In genomic region chr3:131221731-131222130, GRCh38 we compare ENCODE assay signal across 19 cellular contexts.
DNase-seq lines count a peak whose midpoint lies in the region; ATAC-seq, FAIRE-seq and TF ChIP-seq lines count a peak whose summit lies in the region.
"Had no signal": no experiment of that assay in that cellular context is flagged by ENCODE, and none has a peak within 500 bp of the region (broad histone marks: within the 10 kb centered on the region; RNA-seq: fewer than 3 reads in every experiment).

No MANE protein-coding gene starts in this region.

- ATAC-seq in sciatic nerve (no peak), GM21515 (IDR thresholded peaks at IDR 0.05; ENCODE audit: unreplicated experiment) (no peak)
- ATAC-seq in stimulated activated naive CD8-positive, alpha-beta T cell treated with anti-CD3 and anti-CD28 coated beads, Interleukin-15, Interleukin-2, amounts not matched to agents 100 U/mL and 50 U/mL, for 24 hours = no peak
- ATAC-seq: CD8-positive, alpha-beta T cell; lower lobe of right lung; T-cell had no signal

- no peaks in the 10 kb centered on the region for H3K27me3 Mint-ChIP-seq in astrocyte (ENCODE audit: low read depth, unreplicated experiment)

- H3K36me3 Mint-ChIP-seq in astrocyte (ENCODE audit: low read depth, unreplicated experiment) = no peaks in the 10 kb centered on the region
- H3K36me3 Mint-ChIP-seq: CD8-positive, alpha-beta T cell; T-cell had no signal

- H3K9me3 ChIP-seq in GM23248 (ENCODE audit: low read depth) (no peaks in the 10 kb centered on the region), astrocyte (ENCODE audit: insufficient read depth, low read depth, low read length) (no peaks in the 10 kb centered on the region)
- H3K9me3 ChIP-seq: ascending aorta, lower lobe of right lung, Peyer's patch, thoracic aorta had no signal

- no peaks in the 10 kb centered on the region for H3K9me2 ChIP-seq in GM23248 (ENCODE audit: insufficient read depth)

- H3K9me3 Mint-ChIP-seq in astrocyte (ENCODE audit: unreplicated experiment) = no peaks in the 10 kb centered on the region
- H3K9me3 Mint-ChIP-seq: activated B cell treated with CpG ODN at 0.5 μM for 24 hours; CD8-positive, alpha-beta T cell; nephron; T-cell had no signal

- H3K27ac ChIP-seq in GM23248 = peak overlapping the region; percentile 62
- peak overlapping the region; percentile 54 for H3K27ac ChIP-seq in astrocyte (ENCODE audit: low read depth, low read length)
- H3K27ac ChIP-seq: ascending aorta, lower lobe of right lung, Peyer's patch, thoracic aorta had no signal

- H3K4me1 Mint-ChIP-seq in astrocyte (ENCODE audit: low read depth, unreplicated experiment) = peaks cover 38% of the 10 kb centered on the region
- H3K4me1 Mint-ChIP-seq: activated B cell treated with CpG ODN at 0.5 μM for 24 hours had no signal

- H3K4me2 ChIP-seq in GM23248 (ENCODE audit: unreplicated experiment) (peak overlapping the region; percentile 58), astrocyte (ENCODE audit: low read length) (peak overlapping the region; percentile 10)

- DNase-seq in GM23248 = peak; percentile 91
- peak; percentile 95 for DNase-seq in astrocyte (ENCODE audit: low read depth)
- DNase-seq in foreskin fibroblast = peak; percentile 83 to 90
- DNase-seq in sciatic nerve (ENCODE audit: low spot score) = no peak
- no peak for DNase-seq in stimulated activated naive CD8-positive, alpha-beta T cell treated with anti-CD3 and anti-CD28 coated beads, Interleukin-15, Interleukin-2, amounts not matched to agents 100 U/mL and 50 U/mL, for 24 hours
- DNase-seq in lower leg skin (ENCODE audit: low spot score in 2 of 2) = no peak
- DNase-seq: activated B cell treated with CpG ODN at 0.5 μM for 24 hours; activated effector memory CD4-positive, alpha-beta T cell treated with anti-CD3 and anti-CD28 coated beads, Interleukin-2, amount 50 U/mL, for 16 hours; CD8-positive, alpha-beta T cell; lower lobe of right lung; NCI-H2081 treated with DMSO at 0.1 percent for 48 hours; NCI-H748 treated with DMSO at 0.1 percent for 48 hours; Peyer's patch; T-cell had no signal

- H3K9ac ChIP-seq in GM23248 (peak overlapping the region; percentile 15; the same call in 1 of the 2 replicates), astrocyte (ENCODE audit: low read length) (no peak overlapping the region)

- peak overlapping the region; percentile 75 for H3K27ac Mint-ChIP-seq in astrocyte (ENCODE audit: unreplicated experiment)
- H3K27ac Mint-ChIP-seq: activated B cell treated with CpG ODN at 0.5 μM for 24 hours; CD8-positive, alpha-beta T cell; nephron; T-cell had no signal

- TF ChIP-seq CTCF in astrocyte (IDR thresholded peaks at IDR 0.05; ENCODE audit: insufficient read depth, low read depth, low read length) (no peak), foreskin fibroblast (IDR thresholded peaks at IDR 0.05; ENCODE audit: low read depth, low read length) (no peak), lower leg skin (IDR thresholded peaks at IDR 0.05) (no peak)

- FAIRE-seq in astrocyte (lab: Jason Lieb, UNC) = peak; percentile 72
- FAIRE-seq: frontal cortex had no signal

- in situ Hi-C loops in GM23248 (cut with MboI) = no loop called here

- H3K27me3 ChIP-seq in GM23248 (replicated peaks; ENCODE audit: insufficient read depth) = no peaks in the 10 kb centered on the region
- no peaks in the 10 kb centered on the region for H3K27me3 ChIP-seq in astrocyte (ENCODE audit: insufficient read depth, low read length)
- H3K27me3 ChIP-seq: ascending aorta, Peyer's patch had no signal

- no peak for TF ChIP-seq POLR2A in lower leg skin (IDR thresholded peaks at IDR 0.05)

- H3K36me3 ChIP-seq in GM23248 (ENCODE audit: low read depth) (no peaks in the 10 kb centered on the region), astrocyte (ENCODE audit: insufficient read depth, low read length) (no peaks in the 10 kb centered on the region)
- H3K36me3 ChIP-seq: ascending aorta, lower lobe of right lung, Peyer's patch, thoracic aorta had no signal

- H3K4me1 ChIP-seq in GM23248 (ENCODE audit: insufficient read depth) = peaks cover 51% of the 10 kb centered on the region
- peaks cover 39% of the 10 kb centered on the region for H3K4me1 ChIP-seq in astrocyte (ENCODE audit: insufficient read depth, low read length)
- H3K4me1 ChIP-seq: ascending aorta, lower lobe of right lung, Peyer's patch had no signal

- H3K4me3 Mint-ChIP-seq in astrocyte (ENCODE audit: unreplicated experiment) = no peak overlapping the region
- H3K4me3 Mint-ChIP-seq: activated B cell treated with CpG ODN at 0.5 μM for 24 hours; CD8-positive, alpha-beta T cell; nephron; T-cell had no signal

- H2AFZ ChIP-seq in GM23248 (peak overlapping the region; percentile 57), astrocyte (ENCODE audit: low read depth, low read length) (no peak overlapping the region)

- H4K20me1 ChIP-seq in GM23248 (ENCODE audit: insufficient read depth) (no peaks in the 10 kb centered on the region), astrocyte (ENCODE audit: insufficient read depth, low read length) (no peaks in the 10 kb centered on the region)

- intact Hi-C loops in sciatic nerve (cut with DNase I) (no loop called here), lower leg skin (cut with DNase I; ENCODE audit: low total_unique reads) (no loop called here)

- WGBS in GM23248 (ENCODE audit: low coverage in 1 of 2, low lambda C conversion rate in 2 of 2, missing lambda C conversion rate in 2 of 2), 2 experiments = 5 to 6% methylated on average over 4 of the region's 4 CpGs
- WGBS in lower leg skin, 2 donors = 64 to 70% methylated on average over 4 of the region's 4 CpGs

- H3F3A ChIP-seq in GM23248 (ENCODE audit: insufficient read depth) = peaks cover 44% of the 10 kb centered on the region

- H3K79me2 ChIP-seq in GM23248 (ENCODE audit: insufficient read depth) (no peaks in the 10 kb centered on the region), astrocyte (ENCODE audit: insufficient read depth, low read length) (no peaks in the 10 kb centered on the region)

- peak overlapping the region; percentile 34; the same call in 1 of the 2 replicates for H3K4me3 ChIP-seq in GM23248
- H3K4me3 ChIP-seq in astrocyte (ENCODE audit: insufficient read depth, low read depth, low read length) = no peak overlapping the region
- H3K4me3 ChIP-seq in foreskin fibroblast (ENCODE audit: low read depth in 1 of 2, low read length in 2 of 2) = no peak overlapping the region
- no peak overlapping the region for H3K4me3 ChIP-seq in lower leg skin (ENCODE audit: low read depth, poor library complexity, severe bottlenecking)
- H3K4me3 ChIP-seq: ascending aorta, lower lobe of right lung, Peyer's patch, thoracic aorta had no signal

Comparison
In these comparisons a context has a peak if more than half of its experiments do, and no peak if none do; other contexts are left out.
1. DNase-seq: peak in GM23248 (single experiment), astrocyte (single experiment) and foreskin fibroblast (2 of 2); none in sciatic nerve (single experiment), stimulated activated naive CD8-positive, alpha-beta T cell treated with anti-CD3 and anti-CD28 coated beads, Interleukin-15, Interleukin-2, amounts not matched to agents 100 U/mL and 50 U/mL, for 24 hours (single experiment) and lower leg skin (0 of 2).